Comparison of ENCODE assay signal across 16 cellular contexts in the genomic region with DNA sequence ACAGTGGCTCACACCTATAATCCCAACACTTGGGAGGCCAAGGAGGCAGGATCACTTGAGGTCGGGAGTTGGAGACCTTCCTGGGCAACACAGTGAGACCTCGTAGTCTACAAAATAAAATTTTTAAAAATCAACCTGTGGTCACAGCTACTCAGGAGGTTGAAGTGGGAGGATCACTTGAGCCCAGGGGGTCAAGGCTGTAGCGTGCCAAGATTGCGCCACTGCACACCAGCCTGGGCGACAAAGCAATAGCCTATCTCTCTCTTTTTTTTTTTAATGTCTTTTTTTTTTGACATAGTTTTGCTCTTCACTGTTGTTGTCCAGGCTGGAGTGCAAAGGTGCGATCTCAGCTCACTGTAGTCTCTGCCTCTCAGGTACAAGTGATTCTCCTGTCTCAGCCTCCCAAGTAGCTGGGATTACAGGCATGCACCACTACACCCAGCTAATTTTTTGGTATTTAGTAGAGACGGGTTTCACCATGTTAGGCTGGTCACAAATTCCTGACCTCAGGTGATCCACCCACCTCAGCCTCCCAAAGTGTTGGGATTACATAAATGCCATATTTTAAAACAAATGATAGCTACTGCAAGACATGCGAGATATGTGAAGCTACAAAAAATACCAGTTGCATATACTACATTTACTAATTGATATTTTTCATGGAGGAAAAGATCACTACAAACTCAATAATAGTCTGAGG. TPM values are rescaled to one million over a fixed set of nuclear protein-coding genes. Genes with fewer than 3 reads are reported as not detected.
DNase-seq lines count a peak whose midpoint lies in the region; ATAC-seq and TF ChIP-seq lines count a peak whose summit lies in the region.
"Had no signal": no experiment of that assay in that cellular context is flagged by ENCODE, and none has a peak within 500 bp of the region (broad histone marks: within the 10 kb centered on the region; RNA-seq: fewer than 3 reads in every experiment).

No MANE protein-coding gene starts in this region.

- no peaks in the 10 kb centered on the region for H3K36me3 ChIP-seq in mesenchymal stem cell (ENCODE audit: control insufficient read depth in 1 of 2, insufficient read depth in 2 of 2, low read depth in 1 of 2, low read length in 2 of 2)
- no peaks in the 10 kb centered on the region for H3K36me3 ChIP-seq in trophoblast cell (ENCODE audit: control insufficient read depth in 1 of 2, insufficient read depth in 2 of 2, low read length in 2 of 2)
- H3K36me3 ChIP-seq: BLaER1 had no signal

- DNase-seq in H9 (no peak), WTC11 (ENCODE audit: low spot score) (no peak), mesenchymal stem cell (no peak), trophoblast cell (peak; percentile 66 to 83), dedifferentiated amniotic fluid mesenchymal stem cell (ENCODE audit: extremely low spot score) (no peak), ureter (ENCODE audit: low spot score) (no peak), medulla oblongata (ENCODE audit: extremely low spot score) (no peak)
- DNase-seq: 8988T; AML-193; Caco-2; CD8-positive, alpha-beta memory T cell; DND-41; GDM1 had no signal

- no CpG with 5 or more reads among the region's 8 CpGs for WGBS in H9 (ENCODE audit: extremely low coverage, insufficient read length, low lambda C conversion rate)
- 100% methylated on average over 7 of the region's 8 CpGs for WGBS in mesenchymal stem cell
- no CpG with 5 or more reads among the region's 8 CpGs for WGBS in trophoblast cell (ENCODE audit: extremely low coverage, insufficient coverage, insufficient read length)

- H3K9me3 ChIP-seq in H9 (ENCODE audit: control insufficient read depth, low read depth, low read length) (no peaks in the 10 kb centered on the region), mesenchymal stem cell (ENCODE audit: control insufficient read depth, low read length) (no peaks in the 10 kb centered on the region), trophoblast cell (ENCODE audit: insufficient read depth, low read depth, low read length) (no peaks in the 10 kb centered on the region)
- H3K9me3 ChIP-seq: BLaER1, Caco-2 had no signal

- no peak overlapping the region for H3K14ac ChIP-seq in H9 (ENCODE audit: insufficient read depth, low read length)
- no peak overlapping the region for H3K14ac ChIP-seq in mesenchymal stem cell (ENCODE audit: low read length in 2 of 2)
- H3K14ac ChIP-seq in trophoblast cell (ENCODE audit: low read length), result no peak overlapping the region

- no peak for TF ChIP-seq CTCF in H9 (conservative IDR thresholded peaks at IDR 0.05)
- no peak for TF ChIP-seq CTCF in WTC11 (IDR thresholded peaks at IDR 0.05)

- no peak overlapping the region for H3K56ac ChIP-seq in H9 (ENCODE audit: insufficient read length, low read depth, low read length)

- no peak overlapping the region for H3K9ac ChIP-seq in H9 (ENCODE audit: extremely low read depth, insufficient read length, low read length)
- no peak overlapping the region for H3K9ac ChIP-seq in mesenchymal stem cell (ENCODE audit: low read length)
- no peak overlapping the region for H3K9ac ChIP-seq in trophoblast cell (ENCODE audit: low read length)
- H3K9ac ChIP-seq: BLaER1 had no signal

- H2BK120ac ChIP-seq in H9 (ENCODE audit: low read depth, low read length, poor library complexity, severe bottlenecking) (no peak overlapping the region), mesenchymal stem cell (ENCODE audit: low read depth, low read length) (no peak overlapping the region), trophoblast cell (ENCODE audit: insufficient read depth, low read length, poor library complexity) (no peak overlapping the region)

- H3K4me3 Mint-ChIP-seq in H9 (no peak overlapping the region), WTC11 (no peak overlapping the region)
- H3K4me3 Mint-ChIP-seq: CD8-positive, alpha-beta memory T cell; IgD-negative memory B cell had no signal

- H3K27me3 Mint-ChIP-seq in H9 (ENCODE audit: low read depth), result no peaks in the 10 kb centered on the region
- H3K27me3 Mint-ChIP-seq in WTC11 (ENCODE audit: low read depth), result no peaks in the 10 kb centered on the region

- no peaks in the 10 kb centered on the region for H4K20me1 ChIP-seq in H9 (ENCODE audit: control insufficient read depth, insufficient read depth, insufficient read length)
- H4K20me1 ChIP-seq: BLaER1 had no signal

- no peak overlapping the region for H3K4me2 ChIP-seq in H9 (ENCODE audit: insufficient read depth, insufficient read length, low read length)
- no peak overlapping the region for H3K4me2 ChIP-seq in mesenchymal stem cell (ENCODE audit: low read length, poor library complexity, severe bottlenecking)
- no peak overlapping the region for H3K4me2 ChIP-seq in trophoblast cell (ENCODE audit: low read length)

- H3K79me2 ChIP-seq in H9 (ENCODE audit: insufficient read depth, low read length) (peaks cover 7% of the 10 kb centered on the region; the same call in 1 of the 2 replicates), trophoblast cell (ENCODE audit: control insufficient read depth, insufficient read depth, low read length, poor library complexity) (no peaks in the 10 kb centered on the region)

- H4K8ac ChIP-seq in H9 (replicated peaks; ENCODE audit: insufficient read length, low read depth, low read length), result no peak overlapping the region
- H4K8ac ChIP-seq in mesenchymal stem cell (ENCODE audit: low read length), result no peak overlapping the region
- H4K8ac ChIP-seq in trophoblast cell (ENCODE audit: low read depth, low read length), result no peak overlapping the region

- peak overlapping the region; percentile 6 to 68 (median 63); a peak in 5 of 7 replicates for H3K27ac Mint-ChIP-seq in H9
- peak overlapping the region; percentile 13; the same call in 1 of the 2 replicates for H3K27ac Mint-ChIP-seq in WTC11
- H3K27ac Mint-ChIP-seq: CD8-positive, alpha-beta memory T cell; IgD-negative memory B cell had no signal

- H4K91ac ChIP-seq in H9 (ENCODE audit: insufficient read length, low read depth, low read length) (no peak overlapping the region), mesenchymal stem cell (ENCODE audit: low read length) (no peak overlapping the region), trophoblast cell (ENCODE audit: low read depth, low read length) (no peak overlapping the region)

- H3K18ac ChIP-seq in H9 (ENCODE audit: insufficient read length, low read depth, low read length), result no peak overlapping the region
- no peak overlapping the region for H3K18ac ChIP-seq in mesenchymal stem cell (ENCODE audit: low read depth in 1 of 2, low read length in 2 of 2)
- no peak overlapping the region for H3K18ac ChIP-seq in trophoblast cell (ENCODE audit: low read length)

- H3K23ac ChIP-seq in H9 (ENCODE audit: insufficient read length, low read depth, low read length), result no peak overlapping the region
- H3K23ac ChIP-seq in mesenchymal stem cell (ENCODE audit: low read length in 2 of 2), result no peak overlapping the region
- no peak overlapping the region for H3K23ac ChIP-seq in trophoblast cell (ENCODE audit: low read length)

- H3K79me1 ChIP-seq in H9 (ENCODE audit: insufficient read depth, low read depth, low read length, poor library complexity, severe bottlenecking) (no peaks in the 10 kb centered on the region), mesenchymal stem cell (replicated peaks; ENCODE audit: low read length, poor library complexity, severe bottlenecking) (no peaks in the 10 kb centered on the region), trophoblast cell (ENCODE audit: low read length) (no peaks in the 10 kb centered on the region)

- H3K27ac ChIP-seq in H9 (ENCODE audit: insufficient read length, low read depth, low read length) (no peak overlapping the region), mesenchymal stem cell (ENCODE audit: low read length, poor library complexity, severe bottlenecking) (no peak overlapping the region), trophoblast cell (ENCODE audit: low read depth, low read length) (no peak overlapping the region)
- H3K27ac ChIP-seq: BLaER1 had no signal

- no peak overlapping the region for H3K4ac ChIP-seq in H9 (ENCODE audit: low read depth, low read length)
- H3K4ac ChIP-seq in mesenchymal stem cell (ENCODE audit: low read depth in 1 of 2, low read length in 2 of 2), result no peak overlapping the region
- no peak overlapping the region for H3K4ac ChIP-seq in trophoblast cell (ENCODE audit: low read depth, low read length)

- H3K4me3 ChIP-seq in mesenchymal stem cell (ENCODE audit: insufficient read depth in 1 of 2, low read depth in 1 of 2, low read length in 2 of 2) (no peak overlapping the region), trophoblast cell (ENCODE audit: low read depth, low read length) (no peak overlapping the region)
- H3K4me3 ChIP-seq: BLaER1 had no signal

- peaks cover 20 to 30% of the 10 kb centered on the region in 2 experiments for H3K4me1 Mint-ChIP-seq in H9
- H3K4me1 Mint-ChIP-seq in WTC11, result peaks cover 33% of the 10 kb centered on the region
- H3K4me1 Mint-ChIP-seq: CD8-positive, alpha-beta memory T cell; IgD-negative memory B cell had no signal

- no peak overlapping the region for H4K12ac ChIP-seq in trophoblast cell (ENCODE audit: low read depth, low read length)

- H2AFZ ChIP-seq in H9 (ENCODE audit: low read length) (no peak overlapping the region), mesenchymal stem cell (ENCODE audit: low read depth, low read length) (no peak overlapping the region), trophoblast cell (ENCODE audit: insufficient read depth, low read length, poor library complexity) (no peak overlapping the region)

- H2BK5ac ChIP-seq in H9 (ENCODE audit: insufficient read length, low read length), result no peak overlapping the region
- H2BK5ac ChIP-seq in mesenchymal stem cell (ENCODE audit: low read depth, low read length, poor library complexity, severe bottlenecking), result no peak overlapping the region
- no peak overlapping the region for H2BK5ac ChIP-seq in trophoblast cell (ENCODE audit: low read depth, low read length, poor library complexity)

- no peak overlapping the region for H2BK15ac ChIP-seq in H9 (ENCODE audit: low read depth, low read length)
- no peak overlapping the region for H2BK15ac ChIP-seq in mesenchymal stem cell (ENCODE audit: low read depth, poor library complexity, severe bottlenecking)

- H3K9me3 Mint-ChIP-seq in H9 (no peaks in the 10 kb centered on the region), WTC11 (no peaks in the 10 kb centered on the region)
- H3K9me3 Mint-ChIP-seq: CD8-positive, alpha-beta memory T cell; IgD-negative memory B cell had no signal

- CTCF ChIA-PET in WTC11 (lab: Charles Lee), result interaction anchor here (0.8 to 0.9 kb wide), 2 partner anchors 62 to 175 kb away, joined by 3 to 5 read pairs; no protein-coding TSS in a partner anchor

- H4K5ac ChIP-seq in H9 (ENCODE audit: insufficient read length, low read depth, low read length), result no peak overlapping the region

- ATAC-seq in WTC11, result no peak
- ATAC-seq: HCT116 had no signal

- H3K23me2 ChIP-seq in H9 (ENCODE audit: insufficient read length, low read depth, low read length, poor library complexity, severe bottlenecking), result no peaks in the 10 kb centered on the region

- POLR2A ChIA-PET in WTC11 (lab: Charles Lee), result no interaction called here

- no peaks in the 10 kb centered on the region for H3K27me3 ChIP-seq in H9 (ENCODE audit: insufficient read depth, low read length)
- H3K27me3 ChIP-seq in mesenchymal stem cell (ENCODE audit: control insufficient read depth in 1 of 2, insufficient read depth in 1 of 2, low read length in 2 of 2), result no peaks in the 10 kb centered on the region
- no peaks in the 10 kb centered on the region for H3K27me3 ChIP-seq in trophoblast cell (ENCODE audit: insufficient read depth, low read length)
- H3K27me3 ChIP-seq: BLaER1 had no signal

- H3T11ph ChIP-seq in H9 (ENCODE audit: low read length), result no peak overlapping the region

- no peak overlapping the region for H2AK5ac ChIP-seq in H9 (ENCODE audit: insufficient read length, low read length)
- peak overlapping the region; percentile 65 for H2AK5ac ChIP-seq in mesenchymal stem cell (ENCODE audit: low read length, severe bottlenecking)
- no peak overlapping the region for H2AK5ac ChIP-seq in trophoblast cell (ENCODE audit: low read length)

- H2BK12ac ChIP-seq in H9 (ENCODE audit: insufficient read length, low read depth, low read length) (no peak overlapping the region), mesenchymal stem cell (ENCODE audit: low read length in 2 of 2) (no peak overlapping the region), trophoblast cell (ENCODE audit: low read length) (no peak overlapping the region)

- no peak overlapping the region for H2BK20ac ChIP-seq in H9 (ENCODE audit: low read depth, low read length, poor library complexity, severe bottlenecking)

- H3K4me1 ChIP-seq in H9 (ENCODE audit: insufficient read depth, low read length) (peaks cover 4% of the 10 kb centered on the region; the same call in 1 of the 2 replicates), mesenchymal stem cell (ENCODE audit: control insufficient read depth, insufficient read depth, low read depth, low read length) (no peaks in the 10 kb centered on the region), trophoblast cell (ENCODE audit: control insufficient read depth in 1 of 2, insufficient read depth in 2 of 2, low read length in 2 of 2) (no peaks in the 10 kb centered on the region)
- H3K4me1 ChIP-seq: Caco-2 had no signal

- H3K36me3 Mint-ChIP-seq in H9 (ENCODE audit: insufficient read depth in 1 of 3, low read depth in 3 of 3), result peaks cover 3 to 7% (median 6%) of the 10 kb centered on the region in 3 experiments; a peak in 6 of 7 replicates
- H3K36me3 Mint-ChIP-seq in WTC11, result peaks cover 2% of the 10 kb centered on the region; the same call in 1 of the 2 replicates
- H3K36me3 Mint-ChIP-seq: IgD-negative memory B cell had no signal

RNA-seq across cellular contexts. Expression of a gene that starts 55.0 kb away (rescaled TPM):
- total RNA-seq in H9 (2021), result 33.9 and 37.0 TPM in 2 replicates
- 26.1 to 30.0 TPM (median 28.0 TPM) in 3 replicates for total RNA-seq in WTC11 (2021)
- polyA plus RNA-seq in mesenchymal stem cell (2013, experiment 1 of 2), result 21.7 TPM
- polyA plus RNA-seq in mesenchymal stem cell (2013, experiment 2 of 2), result 20.5 TPM
- 7.3 and 8.7 TPM in 2 replicates for polyA plus RNA-seq in trophoblast cell (2013)
- total RNA-seq in ureter, result 13.4 TPM
- polyA plus RNA-seq: IgD-negative memory B cell had no signal

Comparison
In these comparisons a context has a peak if more than half of its experiments do, and no peak if none do; other contexts are left out.
1. DNase-seq: peak in trophoblast cell (2 of 2); none in H9 (single experiment), WTC11 (single experiment), mesenchymal stem cell (single experiment), dedifferentiated amniotic fluid mesenchymal stem cell (single experiment), ureter (single experiment) and medulla oblongata (single experiment).